In genomic region chr1:37660646-37661045, GRCh38 we compare ENCODE assay signal across 26 cellular contexts. TPM values are rescaled to one million over a fixed set of nuclear protein-coding genes. Genes with fewer than 3 reads are reported as not detected.
"Had no signal": no experiment of that assay in that cellular context is flagged by ENCODE, and none has a peak within 500 bp of the region (broad histone marks: within the 10 kb centered on the region; RNA-seq: fewer than 3 reads in every experiment).

No MANE protein-coding gene starts in this region.

- H3K4me3 Mint-ChIP-seq: activated naive CD4-positive, alpha-beta T cell treated with anti-CD3 and anti-CD28 coated beads, Interleukin-2, amount 10 ng/mL, durations not matched to agents 7 days and 5 days; activated naive CD8-positive, alpha-beta T cell treated with anti-CD3 and anti-CD28 coated beads, Interleukin-2, amount 50 U/mL, for 24 hours; activated T-cell treated with anti-CD3 and anti-CD28 coated beads, Interleukin-2, amount 50 U/mL, for 4 hours; central memory CD8-positive, alpha-beta T cell; naive thymus-derived CD8-positive, alpha-beta T cell; stimulated activated naive CD8-positive, alpha-beta T cell treated with anti-CD3 and anti-CD28 coated beads, Interleukin-15, Interleukin-2, amounts not matched to agents 100 ng/mL and 50 ng/mL, for 24 hours had no signal

- H3K4me1 ChIP-seq: colonic mucosa, lower lobe of right lung, tibial nerve had no signal

- ATAC-seq: activated CD4-positive, CD25-positive, alpha-beta regulatory T cell treated with anti-CD3 and anti-CD28 coated beads, Interleukin-2, amount 50 U/mL, for 24 hours; activated naive CD8-positive, alpha-beta T cell treated with anti-CD3 and anti-CD28 coated beads, Interleukin-2, amount 50 U/mL, for 24 hours; activated T-cell treated with anti-CD3 and anti-CD28 coated beads, Interleukin-2, amount 50 U/mL, for 4 hours; left colon; lower lobe of right lung; naive thymus-derived CD8-positive, alpha-beta T cell; right cardiac atrium had no signal

- H3K27me3 ChIP-seq: colonic mucosa had no signal

- H3K9me3 Mint-ChIP-seq: activated naive CD4-positive, alpha-beta T cell treated with anti-CD3 and anti-CD28 coated beads, Interleukin-2, amount 10 ng/mL, durations not matched to agents 7 days and 5 days; activated naive CD8-positive, alpha-beta T cell treated with anti-CD3 and anti-CD28 coated beads, Interleukin-2, amount 50 U/mL, for 24 hours; activated T-cell treated with anti-CD3 and anti-CD28 coated beads, Interleukin-2, amount 50 U/mL, for 4 hours; central memory CD8-positive, alpha-beta T cell; naive thymus-derived CD8-positive, alpha-beta T cell; stimulated activated naive CD8-positive, alpha-beta T cell treated with anti-CD3 and anti-CD28 coated beads, Interleukin-15, Interleukin-2, amounts not matched to agents 100 ng/mL and 50 ng/mL, for 24 hours had no signal

- H3K36me3 ChIP-seq: brain microvascular endothelial cell, colonic mucosa, lower lobe of right lung, tibial nerve had no signal

- H3K4me3 ChIP-seq: colonic mucosa, lower lobe of right lung, skin epidermis, tibial nerve had no signal

- H3K9me3 ChIP-seq: colonic mucosa, lower lobe of right lung, tibial nerve had no signal

- H3K27ac ChIP-seq: brain microvascular endothelial cell, colonic mucosa, lower lobe of right lung, tibial nerve had no signal

- H3K4me1 Mint-ChIP-seq: activated naive CD4-positive, alpha-beta T cell treated with anti-CD3 and anti-CD28 coated beads, Interleukin-2, amount 10 ng/mL, durations not matched to agents 7 days and 5 days; activated naive CD8-positive, alpha-beta T cell treated with anti-CD3 and anti-CD28 coated beads, Interleukin-2, amount 50 U/mL, for 24 hours; central memory CD8-positive, alpha-beta T cell; naive thymus-derived CD8-positive, alpha-beta T cell had no signal

- H3K36me3 Mint-ChIP-seq: activated naive CD4-positive, alpha-beta T cell treated with anti-CD3 and anti-CD28 coated beads, Interleukin-2, amount 10 ng/mL, durations not matched to agents 7 days and 5 days; naive thymus-derived CD8-positive, alpha-beta T cell had no signal

- DNase-seq: activated CD4-positive, alpha-beta T cell treated with anti-CD3 and anti-CD28 coated beads, Interleukin-2, amount 50 U/mL, for 1 hour; activated CD8-positive, alpha-beta memory T cell treated with anti-CD3 and anti-CD28 coated beads, Interleukin-2, amount 50 U/mL, for 4 hours; activated effector memory CD4-positive, alpha-beta T cell treated with Interleukin-2 at 50 U/mL for 16 hours; activated naive CD4-positive, alpha-beta T cell treated with anti-CD3 and anti-CD28 coated beads, Interleukin-2, amount 10 ng/mL, durations not matched to agents 7 days and 5 days; activated naive CD8-positive, alpha-beta T cell treated with anti-CD3 and anti-CD28 coated beads, Interleukin-2, amount 50 U/mL, for 24 hours; activated T-cell treated with anti-CD3 and anti-CD28 coated beads, Interleukin-2, amount 50 U/mL, for 4 hours; anterior cingulate cortex; brain microvascular endothelial cell; colonic mucosa; foreskin melanocyte; glutamatergic neuron; left colon; lower lobe of right lung; naive thymus-derived CD8-positive, alpha-beta T cell; right cardiac atrium; stimulated activated CD4-positive, alpha-beta T cell treated with anti-CD3 and anti-CD28 coated beads, Interleukin-15, amount 100 ng/mL, for 24 hours; stimulated activated CD4-positive, alpha-beta T cell treated with anti-CD3 and anti-CD28 coated beads, Interleukin-2, amount 100 ng/mL, for 48 hours; T-helper 1 cell; T-helper 9 cell had no signal

- H3K27ac Mint-ChIP-seq: activated naive CD4-positive, alpha-beta T cell treated with anti-CD3 and anti-CD28 coated beads, Interleukin-2, amount 10 ng/mL, durations not matched to agents 7 days and 5 days; activated naive CD8-positive, alpha-beta T cell treated with anti-CD3 and anti-CD28 coated beads, Interleukin-2, amount 50 U/mL, for 24 hours; progenitor cell of endocrine pancreas; stimulated activated naive CD8-positive, alpha-beta T cell treated with anti-CD3 and anti-CD28 coated beads, Interleukin-15, Interleukin-2, amounts not matched to agents 100 ng/mL and 50 ng/mL, for 24 hours had no signal

RNA-seq across cellular contexts. Expression of gene RSPO1, which starts 26.0 kb away (rescaled TPM):
- total RNA-seq: activated T-cell treated with anti-CD3 and anti-CD28 coated beads, Interleukin-2, amount 50 U/mL, for 4 hours; epithelial cell of proximal tubule; naive thymus-derived CD8-positive, alpha-beta T cell; progenitor cell of endocrine pancreas had no signal
